8 cellular contexts compared by ENCODE assay signal in genomic region chr15:80856400-80856799, GRCh38.
DNase-seq lines count a peak whose midpoint lies in the region; ATAC-seq and TF ChIP-seq lines count a peak whose summit lies in the region.

No MANE protein-coding gene starts in this region.

- no peaks in the 10 kb centered on the region for H3K27me3 ChIP-seq in osteoblast (ENCODE audit: insufficient read depth, low read length)
- H3K27me3 ChIP-seq in neuronal stem cell (ENCODE audit: control insufficient read depth in 3 of 3, insufficient read depth in 3 of 3, low read depth in 1 of 3, low read length in 3 of 3), result peaks cover 0 to 34% (median 0%) of the 10 kb centered on the region in 3 experiments
- H3K27me3 ChIP-seq in aorta (ENCODE audit: control insufficient read depth in 1 of 2, insufficient read depth in 2 of 2, low read length in 1 of 2), result no peaks in the 10 kb centered on the region

- H3K27me3 Mint-ChIP-seq in chondrocyte (ENCODE audit: low read depth) (no peaks in the 10 kb centered on the region), mesothelial cell of epicardium (ENCODE audit: low read depth) (peaks cover 20% of the 10 kb centered on the region)

- no peak overlapping the region for H3K9ac ChIP-seq in neuronal stem cell (ENCODE audit: low read depth, low read length, poor library complexity)

- H3K4me1 ChIP-seq in osteoblast (ENCODE audit: insufficient read depth, low read length) (peaks cover 8% of the 10 kb centered on the region), neuronal stem cell (ENCODE audit: control insufficient read depth in 2 of 2, insufficient read depth in 1 of 2, low read depth in 1 of 2, low read length in 2 of 2) (peaks cover 0 to 12% of the 10 kb centered on the region in 2 donors), aorta (ENCODE audit: control insufficient read depth in 1 of 2, insufficient read depth in 2 of 2, low read length in 2 of 2) (peaks cover 0 to 6% of the 10 kb centered on the region in 2 donors)

- no peak overlapping the region for H4K91ac ChIP-seq in neuronal stem cell (ENCODE audit: low read depth, low read length, poor library complexity)

- H3K14ac ChIP-seq in neuronal stem cell (ENCODE audit: low read length), result no peak overlapping the region

- H3K9me3 ChIP-seq in osteoblast (ENCODE audit: low read depth, low read length) (no peaks in the 10 kb centered on the region), neuronal stem cell (replicated peaks in 1 of 2; ENCODE audit: control insufficient read depth in 2 of 2, insufficient read depth in 1 of 2, low read depth in 1 of 2, low read length in 2 of 2) (no peaks in the 10 kb centered on the region), aorta (ENCODE audit: control insufficient read depth, low read length) (no peaks in the 10 kb centered on the region)

- peak; percentile 19 to 33 for DNase-seq in SHP77 (lab: John Stamatoyannopoulos, UW)
- no peak for DNase-seq in SHP77 treated with DMSO at 0.1 percent for 48 hours (lab: John Stamatoyannopoulos, UW)
- DNase-seq in LoVo (ENCODE audit: low spot score), result peak; percentile 18
- no peak for DNase-seq in chondrocyte (ENCODE audit: low spot score)
- no peak for DNase-seq in osteoblast (ENCODE audit: insufficient read length, low spot score, missing footprints)
- no peak for DNase-seq in neuronal stem cell (ENCODE audit: low spot score)
- DNase-seq in aorta, result no peak
- DNase-seq in mesothelial cell of epicardium (ENCODE audit: low spot score in 2 of 2, unreplicated experiment in 2 of 2), result no peak

- H3K9me3 Mint-ChIP-seq in chondrocyte (ENCODE audit: low read depth) (no peaks in the 10 kb centered on the region), mesothelial cell of epicardium (no peaks in the 10 kb centered on the region)

- H3K4me3 ChIP-seq in osteoblast (ENCODE audit: insufficient read depth, low read length) (no peak overlapping the region), neuronal stem cell (ENCODE audit: low read length in 2 of 2) (no peak overlapping the region), aorta (ENCODE audit: low read length in 2 of 2) (no peak overlapping the region)

- peak overlapping the region; percentile 67 for H3K27ac Mint-ChIP-seq in chondrocyte (ENCODE audit: unreplicated experiment)
- no peak overlapping the region for H3K27ac Mint-ChIP-seq in mesothelial cell of epicardium

- no peak for ATAC-seq in aorta (ENCODE audit: low FRiP score)

- no peaks in the 10 kb centered on the region for H3K79me1 ChIP-seq in neuronal stem cell (ENCODE audit: low read depth, low read length)

- H2AFZ ChIP-seq in osteoblast (ENCODE audit: low read length), result no peak overlapping the region
- H2AFZ ChIP-seq in neuronal stem cell (ENCODE audit: low read length), result no peak overlapping the region

- H3K23ac ChIP-seq in neuronal stem cell (ENCODE audit: low read depth, low read length, poor library complexity), result no peak overlapping the region

- H3K4me1 Mint-ChIP-seq in chondrocyte (ENCODE audit: low read depth) (peaks cover 36% of the 10 kb centered on the region), mesothelial cell of epicardium (no peaks in the 10 kb centered on the region)

- no peak overlapping the region for H3K4ac ChIP-seq in neuronal stem cell (ENCODE audit: low read length)

- intact Hi-C loops in aorta (cut with DNase I), result no loop called here

- TF ChIP-seq CTCF in chondrocyte (IDR thresholded peaks at IDR 0.05), result peak; percentile 61
- peak; percentile 36 for TF ChIP-seq CTCF in osteoblast (IDR thresholded peaks at IDR 0.05; ENCODE audit: extremely low read depth, low read depth, low read length)
- no peak for TF ChIP-seq CTCF in mesothelial cell of epicardium (IDR thresholded peaks at IDR 0.05; ENCODE audit: unreplicated experiment)

- no peak overlapping the region for H2BK120ac ChIP-seq in neuronal stem cell (ENCODE audit: low read depth, low read length)

- H3K36me3 Mint-ChIP-seq in chondrocyte (ENCODE audit: low read depth), result peaks cover 29% of the 10 kb centered on the region
- no peaks in the 10 kb centered on the region for H3K36me3 Mint-ChIP-seq in mesothelial cell of epicardium

- H2BK15ac ChIP-seq in neuronal stem cell (ENCODE audit: low read length), result no peak overlapping the region

- no CpG with 5 or more reads among the region's 2 CpGs for WGBS in neuronal stem cell (ENCODE audit: extremely low coverage in 2 of 2, insufficient read length in 2 of 2, insufficient replicate concordance in 1 of 2), 2 donors
- 57 to 62% methylated on average over 2 of the region's 2 CpGs for WGBS in aorta, 2 donors

- H3K4me3 Mint-ChIP-seq in chondrocyte (ENCODE audit: unreplicated experiment), result no peak overlapping the region
- no peak overlapping the region for H3K4me3 Mint-ChIP-seq in mesothelial cell of epicardium

- no peak overlapping the region for H2AK5ac ChIP-seq in neuronal stem cell (ENCODE audit: low read depth, low read length)

- H3K27ac ChIP-seq in osteoblast (ENCODE audit: low read depth, low read length), result no peak overlapping the region
- no peak overlapping the region for H3K27ac ChIP-seq in neuronal stem cell (replicated peaks; ENCODE audit: low read length)
- H3K27ac ChIP-seq in aorta (ENCODE audit: low read depth in 1 of 2, low read length in 2 of 2), result no peak overlapping the region

- H4K20me1 ChIP-seq in osteoblast (ENCODE audit: insufficient read depth, low read length), result peaks cover 60% of the 10 kb centered on the region

- no peak overlapping the region for H3K4me2 ChIP-seq in osteoblast (ENCODE audit: insufficient read depth, low read length)
- no peak overlapping the region for H3K4me2 ChIP-seq in neuronal stem cell (ENCODE audit: insufficient read depth, low read length, poor library complexity, severe bottlenecking)

- H2BK5ac ChIP-seq in neuronal stem cell (ENCODE audit: low read length), result no peak overlapping the region

- no peak overlapping the region for H3K18ac ChIP-seq in neuronal stem cell (ENCODE audit: low read length)

- H3K36me3 ChIP-seq in osteoblast (ENCODE audit: insufficient read depth, low read length) (peaks cover 69% of the 10 kb centered on the region), neuronal stem cell (replicated peaks in 1 of 2; ENCODE audit: control insufficient read depth in 2 of 2, insufficient read depth in 2 of 2, low read length in 2 of 2) (no peaks in the 10 kb centered on the region), aorta (ENCODE audit: control insufficient read depth in 1 of 2, insufficient read depth in 2 of 2, low read length in 1 of 2) (no peaks in the 10 kb centered on the region)

- H3K79me2 ChIP-seq in osteoblast (ENCODE audit: insufficient read depth, low read length), result no peaks in the 10 kb centered on the region

- H2BK12ac ChIP-seq in neuronal stem cell (ENCODE audit: low read length), result no peak overlapping the region

- no peak overlapping the region for H4K8ac ChIP-seq in neuronal stem cell (ENCODE audit: low read depth, low read length)

Comparison
In these comparisons a context has a peak if more than half of its experiments do, and no peak if none do; other contexts are left out.
1. DNase-seq: peak in SHP77 (2 of 2) and LoVo (single experiment); none in SHP77 treated with DMSO at 0.1 percent for 48 hours (single experiment), chondrocyte (single experiment), osteoblast (single experiment), neuronal stem cell (single experiment), aorta (0 of 2) and mesothelial cell of epicardium (0 of 2).